Comparison of ENCODE assay signal across 13 cellular contexts in genomic region chr2:73998451-73998850, GRCh38. TPM values are rescaled to one million over a fixed set of nuclear protein-coding genes. Genes with fewer than 3 reads are reported as not detected.
DNase-seq lines count a peak whose midpoint lies in the region; ATAC-seq and TF ChIP-seq lines count a peak whose summit lies in the region.
"Had no signal": no experiment of that assay in that cellular context is flagged by ENCODE, and none has a peak within 500 bp of the region (broad histone marks: within the 10 kb centered on the region; RNA-seq: fewer than 3 reads in every experiment).

No MANE protein-coding gene starts in this region.

- no peak for TF ChIP-seq CTCF in neural crest cell (conservative IDR thresholded peaks at IDR 0.05)

- peak overlapping the region; percentile 37 for H3K27ac Mint-ChIP-seq in activated naive CD8-positive, alpha-beta T cell treated with anti-CD3 and anti-CD28 coated beads, Interleukin-2, amount 50 U/mL, for 24 hours
- H3K27ac Mint-ChIP-seq in neural crest cell (ENCODE audit: unreplicated experiment): no peak overlapping the region

- no peaks in the 10 kb centered on the region for H3K9me3 Mint-ChIP-seq in activated naive CD8-positive, alpha-beta T cell treated with anti-CD3 and anti-CD28 coated beads, Interleukin-2, amount 50 U/mL, for 24 hours
- H3K9me3 Mint-ChIP-seq in neural crest cell: no peaks in the 10 kb centered on the region
- H3K9me3 Mint-ChIP-seq: central memory CD8-positive, alpha-beta T cell had no signal

- peaks cover 8% of the 10 kb centered on the region for H3K36me3 Mint-ChIP-seq in activated naive CD8-positive, alpha-beta T cell treated with anti-CD3 and anti-CD28 coated beads, Interleukin-2, amount 50 U/mL, for 24 hours (ENCODE audit: low read depth)
- H3K36me3 Mint-ChIP-seq in neural crest cell (ENCODE audit: low read depth): no peaks in the 10 kb centered on the region

- H3K27me3 Mint-ChIP-seq in activated naive CD8-positive, alpha-beta T cell treated with anti-CD3 and anti-CD28 coated beads, Interleukin-2, amount 50 U/mL, for 24 hours: no peaks in the 10 kb centered on the region
- H3K27me3 Mint-ChIP-seq in neural crest cell (ENCODE audit: low read depth): peaks cover 16% of the 10 kb centered on the region
- H3K27me3 Mint-ChIP-seq: central memory CD8-positive, alpha-beta T cell had no signal

- peaks cover 81% of the 10 kb centered on the region for H3K4me1 Mint-ChIP-seq in activated naive CD8-positive, alpha-beta T cell treated with anti-CD3 and anti-CD28 coated beads, Interleukin-2, amount 50 U/mL, for 24 hours
- peaks cover 67% of the 10 kb centered on the region for H3K4me1 Mint-ChIP-seq in neural crest cell

- DNase-seq in NCI-H2081 (lab: John Stamatoyannopoulos, UW) (peak; percentile 26 to 31), NCI-H2081 treated with DMSO at 0.1 percent for 48 hours (lab: John Stamatoyannopoulos, UW) (no peak), NCI-H2227 treated with DMSO at 0.1 percent for 48 hours (lab: John Stamatoyannopoulos, UW) (peak; percentile 40), neural crest cell (ENCODE audit: low read depth, low spot score) (no peak), NCI-H1092 treated with DMSO at 0.1 percent for 48 hours (lab: John Stamatoyannopoulos, UW) (no peak), A172 (ENCODE audit: low spot score) (no peak), NCI-H345 (lab: John Stamatoyannopoulos, UW) (no peak)
- no peak for DNase-seq in activated naive CD8-positive, alpha-beta T cell treated with anti-CD3 and anti-CD28 coated beads, Interleukin-2, amount 50 U/mL, for 24 hours
- DNase-seq: activated gamma-delta T cell, NCI-H1694 treated with DMSO at 0.1 percent for 48 hours, upper lobe of left lung, WERI-Rb-1 had no signal

- ATAC-seq in activated naive CD8-positive, alpha-beta T cell treated with anti-CD3 and anti-CD28 coated beads, Interleukin-2, amount 50 U/mL, for 24 hours: no peak

- H3K4me3 Mint-ChIP-seq in activated naive CD8-positive, alpha-beta T cell treated with anti-CD3 and anti-CD28 coated beads, Interleukin-2, amount 50 U/mL, for 24 hours: no peak overlapping the region
- peak overlapping the region; percentile 52 for H3K4me3 Mint-ChIP-seq in neural crest cell
- H3K4me3 Mint-ChIP-seq: central memory CD8-positive, alpha-beta T cell had no signal

RNA-seq across cellular contexts. Expression of gene TET3, which starts 13.7 kb away (rescaled TPM):
- 30.2 and 30.3 TPM in 2 replicates for total RNA-seq in neural crest cell
- total RNA-seq in A172 (2014; rRNA removed; shearing (Covaris generic)): 6.5 and 9.9 TPM in 2 replicates

Comparison
In these comparisons a context has a peak if more than half of its experiments do, and no peak if none do; other contexts are left out.
1. DNase-seq: peak in NCI-H2081 (2 of 2) and NCI-H2227 treated with DMSO at 0.1 percent for 48 hours (single experiment); none in NCI-H2081 treated with DMSO at 0.1 percent for 48 hours (single experiment), activated naive CD8-positive, alpha-beta T cell treated with anti-CD3 and anti-CD28 coated beads, Interleukin-2, amount 50 U/mL, for 24 hours (single experiment), neural crest cell (single experiment), NCI-H1092 treated with DMSO at 0.1 percent for 48 hours (single experiment), A172 (single experiment) and NCI-H345 (single experiment).